Comparison of ENCODE assay signal across 1 cellular context in genomic region chr15:78685925-78686324, GRCh38.
TF ChIP-seq lines count a peak whose summit lies in the region.

No MANE protein-coding gene starts in this region.

TF ChIP-seq in WTC11, 78 proteins besides CTCF, POLR2A, EP300 and RAD21 (continued from another document):
- TF ChIP-seq NR2C2 (CRISPR knock-in tag; IDR thresholded peaks at IDR 0.05), result no peak
- no peak for TF ChIP-seq E2F5 (CRISPR knock-in tag; IDR thresholded peaks at IDR 0.05)
- TF ChIP-seq PRRX2 (CRISPR knock-in tag; IDR thresholded peaks at IDR 0.05), result no peak
- TF ChIP-seq MAX (CRISPR knock-in tag; IDR thresholded peaks at IDR 0.05), result no peak
- TF ChIP-seq ESRRA (CRISPR knock-in tag; IDR thresholded peaks at IDR 0.05; ENCODE audit: borderline replicate concordance), result no peak
